ENCODE assay signal across 11 cellular contexts in genomic region chr6:2505624-2506023, GRCh38.
DNase-seq lines count a peak whose midpoint lies in the region; ATAC-seq and TF ChIP-seq lines count a peak whose summit lies in the region.
"Had no signal": no experiment of that assay in that cellular context is flagged by ENCODE, and none has a peak within 500 bp of the region (broad histone marks: within the 10 kb centered on the region; RNA-seq: fewer than 3 reads in every experiment).

No MANE protein-coding gene starts in this region.

- WGBS in mammary epithelial cell (ENCODE audit: low coverage, missing lambda C conversion rate) = 76% methylated on average over 8 of the region's 9 CpGs
- WGBS in smooth muscle cell (ENCODE audit: low lambda C conversion rate) = 47% methylated on average over 9 of the region's 9 CpGs

- H2AFZ ChIP-seq in mammary epithelial cell (ENCODE audit: low read depth, low read length) = no peak overlapping the region
- H2AFZ ChIP-seq in smooth muscle cell (ENCODE audit: low read depth) = no peak overlapping the region

- no peaks in the 10 kb centered on the region for H3K27me3 Mint-ChIP-seq in MCF 10A (ENCODE audit: insufficient read depth, unreplicated experiment)

- peak; percentile 19 to 34 for TF ChIP-seq CTCF in mammary epithelial cell (conservative IDR thresholded peaks at IDR 0.05 in 1 of 2, IDR thresholded peaks at IDR 0.05 in 1 of 2; ENCODE audit: extremely low read depth in 1 of 2, insufficient read depth in 1 of 2, low read depth in 1 of 2, low read length in 2 of 2)
- no peak for TF ChIP-seq CTCF in MCF 10A (IDR thresholded peaks at IDR 0.05; ENCODE audit: unreplicated experiment)
- TF ChIP-seq CTCF in LNCaP clone FGC (IDR thresholded peaks at IDR 0.05; ENCODE audit: control insufficient read depth, extremely low read depth, insufficient read depth) = peak; percentile 35
- TF ChIP-seq CTCF in smooth muscle cell (IDR thresholded peaks at IDR 0.05; ENCODE audit: borderline replicate concordance, insufficient read depth, poor library complexity, severe bottlenecking) = peak; percentile 45

- BruUV-seq in mammary epithelial cell (replicated peaks; lab: Mats Ljungman, UMichigan) (no TSS peak), MCF 10A (replicated peaks; lab: Mats Ljungman, UMichigan) (no TSS peak)

- H3K9ac ChIP-seq in mammary epithelial cell (ENCODE audit: insufficient read depth, low read length) (no peak overlapping the region), smooth muscle cell (ENCODE audit: low read depth) (no peak overlapping the region)

- no peaks in the 10 kb centered on the region for H3K36me3 Mint-ChIP-seq in MCF 10A (ENCODE audit: insufficient read depth, unreplicated experiment)

- no peaks in the 10 kb centered on the region for H4K20me1 ChIP-seq in mammary epithelial cell (ENCODE audit: insufficient read depth, low read length)
- no peaks in the 10 kb centered on the region for H4K20me1 ChIP-seq in smooth muscle cell (ENCODE audit: low read depth)

- H3F3A ChIP-seq in smooth muscle cell (ENCODE audit: low read depth) = no peaks in the 10 kb centered on the region

- POLR2A ChIA-PET in MCF 10A (lab: Yijun Ruan, JAX) = interaction anchor here (1.1 kb wide), 1 partner anchor 16 kb away, joined by 3 read pairs; no protein-coding TSS in a partner anchor

- H3K4me2 ChIP-seq in mammary epithelial cell (ENCODE audit: insufficient read depth, low read depth, low read length) (no peak overlapping the region), smooth muscle cell (no peak overlapping the region)

- H3K9me3 Mint-ChIP-seq in MCF 10A (ENCODE audit: unreplicated experiment) = peaks cover 12% of the 10 kb centered on the region
- H3K9me3 Mint-ChIP-seq: T-helper 2 cell treated with Interferon-gamma antibody and Interleukin-4, amounts not matched to agents 5 μg/mL and 100 μg/mL, for 36 hours had no signal

- peaks cover 31% of the 10 kb centered on the region for H3K4me1 ChIP-seq in mammary epithelial cell (ENCODE audit: insufficient read depth, low read length)
- H3K4me1 ChIP-seq in smooth muscle cell (ENCODE audit: low read depth) = no peaks in the 10 kb centered on the region

- dilution Hi-C loops in mammary epithelial cell (cut with HindIII; ENCODE audit: low sequenced_read_pairs) = no loop called here

- H3K27ac ChIP-seq in mammary epithelial cell (ENCODE audit: insufficient read depth, low read depth, low read length) = no peak overlapping the region
- no peak overlapping the region for H3K27ac ChIP-seq in smooth muscle cell (ENCODE audit: low read depth)

- H3K9me3 ChIP-seq in mammary epithelial cell (replicated peaks; ENCODE audit: insufficient read depth, low read length) (no peaks in the 10 kb centered on the region), smooth muscle cell (replicated peaks; ENCODE audit: low read depth) (no peaks in the 10 kb centered on the region)

- no peaks in the 10 kb centered on the region for H3K36me3 ChIP-seq in mammary epithelial cell (ENCODE audit: insufficient read depth, low read length)
- H3K36me3 ChIP-seq in smooth muscle cell (ENCODE audit: low read depth) = no peaks in the 10 kb centered on the region

- H3K79me2 ChIP-seq in mammary epithelial cell (ENCODE audit: insufficient read depth, low read length) (no peaks in the 10 kb centered on the region), smooth muscle cell (ENCODE audit: low read depth) (no peaks in the 10 kb centered on the region)

- no peak for ATAC-seq in HG02623 (IDR thresholded peaks at IDR 0.05; ENCODE audit: unreplicated experiment)
- ATAC-seq: esophagus mucosa had no signal

- in situ Hi-C loops in mammary epithelial cell (cut with MboI; ENCODE audit: low sequenced_read_pairs in 2 of 2) = no loop called here

- peaks cover 7% of the 10 kb centered on the region for H3K4me1 Mint-ChIP-seq in MCF 10A (ENCODE audit: insufficient read depth, unreplicated experiment)

- no peak overlapping the region for H3K4me3 Mint-ChIP-seq in MCF 10A (ENCODE audit: unreplicated experiment)
- H3K4me3 Mint-ChIP-seq: T-helper 2 cell treated with Interferon-gamma antibody and Interleukin-4, amounts not matched to agents 5 μg/mL and 100 μg/mL, for 36 hours had no signal

- H3K27me3 ChIP-seq in mammary epithelial cell (ENCODE audit: insufficient read depth, low read length) (no peaks in the 10 kb centered on the region), smooth muscle cell (ENCODE audit: low read depth) (no peaks in the 10 kb centered on the region)

- H3K4me3 ChIP-seq in mammary epithelial cell (replicated peaks in 1 of 3; ENCODE audit: insufficient read depth in 1 of 3, low read depth in 2 of 3, low read length in 3 of 3) (no peak overlapping the region), LNCaP clone FGC (ENCODE audit: low read depth, low read length) (no peak overlapping the region), smooth muscle cell (no peak overlapping the region)

- CTCF ChIA-PET in mammary epithelial cell (lab: Charles Lee; ENCODE audit: low non-redundant PET) = no interaction called here
- CTCF ChIA-PET in MCF 10A (lab: Yijun Ruan, JAX) = no interaction called here

- no peak for DNase-seq in mammary epithelial cell
- no peak for DNase-seq in MCF 10A (ENCODE audit: unreplicated experiment)
- DNase-seq in LNCaP clone FGC (ENCODE audit: low read depth) = no peak
- DNase-seq in dermis blood vessel endothelial cell = peak; percentile 16
- no peak for DNase-seq in smooth muscle cell (lab: John Stamatoyannopoulos, UW; ENCODE audit: unreplicated experiment)
- DNase-seq in GM19240 (ENCODE audit: insufficient read length, low spot score) = no peak
- DNase-seq in occipital lobe (lab: John Stamatoyannopoulos, UW) = no peak
- DNase-seq: activated effector memory CD4-positive, alpha-beta T cell treated with anti-CD3 and anti-CD28 coated beads, Interleukin-2, amount 50 U/mL, for 16 hours had no signal

- intact Hi-C loops in mammary epithelial cell (cut with micrococcal nuclease) (no loop called here), MCF 10A (cut with micrococcal nuclease) (no loop called here)

- H3K27ac Mint-ChIP-seq in MCF 10A (ENCODE audit: low read depth, unreplicated experiment) = no peak overlapping the region
- H3K27ac Mint-ChIP-seq: T-helper 2 cell treated with Interferon-gamma antibody and Interleukin-4, amounts not matched to agents 5 μg/mL and 100 μg/mL, for 36 hours had no signal
